Comparison of ENCODE assay signal across 2 cellular contexts in genomic region chr7:132430466-132430862, GRCh38.
TF ChIP-seq lines count a peak whose summit lies in the region.

No MANE protein-coding gene starts in this region.

TF ChIP-seq in SK-N-SH treated with all-trans-retinoic acid at 6 μM for 48 hours, 23 proteins besides CTCF, POLR2A, EP300 and RAD21 (continued from another document):
- TF ChIP-seq TSHZ2 (CRISPR knock-in tag; IDR thresholded peaks at IDR 0.05) (no peak), PPARA (CRISPR knock-in tag; IDR thresholded peaks at IDR 0.05; ENCODE audit: borderline replicate concordance) (no peak), CREB5 (CRISPR knock-in tag; IDR thresholded peaks at IDR 0.05; ENCODE audit: low read depth) (no peak)

TF ChIP-seq in GM23338, 12 proteins besides CTCF, POLR2A, EP300 and RAD21 (continued from another document):
- TF ChIP-seq ZNF462 (CRISPR knock-in tag; IDR thresholded peaks at IDR 0.05), result no peak
- TF ChIP-seq NANOG (IDR thresholded peaks at IDR 0.05; ENCODE audit: borderline replicate concordance), result no peak
- no peak for TF ChIP-seq CREB1 (CRISPR knock-in tag; IDR thresholded peaks at IDR 0.05; ENCODE audit: low read depth)
